In genomic region chr12:104171785-104172563, GRCh38 we compare ENCODE assay signal across 29 cellular contexts. TPM values are rescaled to one million over a fixed set of nuclear protein-coding genes. Genes with fewer than 3 reads are reported as not detected.
DNase-seq lines count a peak whose midpoint lies in the region; ATAC-seq and TF ChIP-seq lines count a peak whose summit lies in the region.
"Had no signal": no experiment of that assay in that cellular context is flagged by ENCODE, and none has a peak within 500 bp of the region (broad histone marks: within the 10 kb centered on the region; RNA-seq: fewer than 3 reads in every experiment).

No MANE protein-coding gene starts in this region.

- H3K36me3 ChIP-seq in upper lobe of right lung = no peaks in the 10 kb centered on the region
- H3K36me3 ChIP-seq: colonic mucosa had no signal

- H3K4me1 ChIP-seq in upper lobe of right lung (peaks cover under 1% of the 10 kb centered on the region), foreskin keratinocyte (no peaks in the 10 kb centered on the region)
- H3K4me1 ChIP-seq: colonic mucosa had no signal

- no peak overlapping the region for H3K4me3 ChIP-seq in upper lobe of right lung
- H3K4me3 ChIP-seq: colonic mucosa had no signal

- H3K4me3 Mint-ChIP-seq in activated CD4-positive, alpha-beta T cell treated with anti-CD3 and anti-CD28 coated beads, Interleukin-2, amount 10 ng/mL, durations not matched to agents 24 days and 14 days = no peak overlapping the region
- H3K4me3 Mint-ChIP-seq: activated CD4-positive, alpha-beta memory T cell treated with anti-CD3 and anti-CD28 coated beads for 36 hours; activated naive CD4-positive, alpha-beta T cell treated with anti-CD3 and anti-CD28 coated beads, Interleukin-2, amount 50 U/mL, for 24 hours; activated T-helper 17 cell treated with anti-CD3 and anti-CD28 coated beads, Interleukin-2, amount 50 U/mL, for 72 hours; CD4-positive, alpha-beta memory T cell; memory B cell had no signal

- TF ChIP-seq CTCF in upper lobe of right lung (IDR thresholded peaks at IDR 0.05) = no peak
- no peak for TF ChIP-seq CTCF in foreskin keratinocyte (conservative IDR thresholded peaks at IDR 0.05)

- peak; percentile 30 for ATAC-seq in upper lobe of right lung
- no peak for ATAC-seq in foreskin keratinocyte
- ATAC-seq: activated T-helper 17 cell treated with anti-CD3 and anti-CD28 coated beads, Interleukin-2, amount 50 U/mL, for 72 hours; sciatic nerve had no signal

- peaks cover 5% of the 10 kb centered on the region for H3K27me3 Mint-ChIP-seq in activated CD4-positive, alpha-beta T cell treated with anti-CD3 and anti-CD28 coated beads, Interleukin-2, amount 10 ng/mL, durations not matched to agents 24 days and 14 days
- H3K27me3 Mint-ChIP-seq: activated CD4-positive, alpha-beta memory T cell treated with anti-CD3 and anti-CD28 coated beads for 36 hours; activated naive CD4-positive, alpha-beta T cell treated with anti-CD3 and anti-CD28 coated beads, Interleukin-2, amount 50 U/mL, for 24 hours; activated T-helper 17 cell treated with anti-CD3 and anti-CD28 coated beads, Interleukin-2, amount 50 U/mL, for 72 hours; progenitor cell of endocrine pancreas had no signal

- H3K4me1 Mint-ChIP-seq in activated CD4-positive, alpha-beta T cell treated with anti-CD3 and anti-CD28 coated beads, Interleukin-2, amount 10 ng/mL, durations not matched to agents 24 days and 14 days = peaks cover 2% of the 10 kb centered on the region
- H3K4me1 Mint-ChIP-seq: activated naive CD4-positive, alpha-beta T cell treated with anti-CD3 and anti-CD28 coated beads, Interleukin-2, amount 50 U/mL, for 24 hours; activated T-helper 17 cell treated with anti-CD3 and anti-CD28 coated beads, Interleukin-2, amount 50 U/mL, for 72 hours; CD4-positive, alpha-beta memory T cell; memory B cell had no signal

- peak; percentile 38 for DNase-seq in activated CD8-positive, alpha-beta memory T cell treated with anti-CD3 and anti-CD28 coated beads, Interleukin-2, amount 50 U/mL, for 48 hours
- no peak for DNase-seq in activated CD8-positive, alpha-beta memory T cell treated with anti-CD3 and anti-CD28 coated beads for 24 hours
- DNase-seq in OCI-M1 (lab: John Stamatoyannopoulos, UW) (peak; percentile 35), iPS-NIHi7 (ENCODE audit: extremely low spot score) (peak; percentile 83), upper lobe of right lung (no peak), foreskin keratinocyte (no peak), NCI-H526 (lab: John Stamatoyannopoulos, UW) (no peak)
- no peak for DNase-seq in activated CD4-positive, alpha-beta T cell treated with anti-CD3 and anti-CD28 coated beads, Interleukin-2, amount 10 ng/mL, durations not matched to agents 24 days and 14 days
- DNase-seq: activated CD4-positive, alpha-beta memory T cell treated with anti-CD3 and anti-CD28 coated beads for 36 hours; activated CD4-positive, CD25-positive, alpha-beta regulatory T cell; CD4-positive, alpha-beta memory T cell; colonic mucosa; effector memory CD4-positive, alpha-beta T cell; erythroblast; GDM1; Karpas-422; left cardiac atrium; MV-4-11; NCI-H146; NCI-H510A treated with DMSO at 0.1 percent for 48 hours; SIG-M5; stimulated activated naive CD4-positive, alpha-beta T cell; T1000 had no signal

- no peak overlapping the region for H3K27ac Mint-ChIP-seq in activated CD4-positive, alpha-beta T cell treated with anti-CD3 and anti-CD28 coated beads, Interleukin-2, amount 10 ng/mL, durations not matched to agents 24 days and 14 days
- H3K27ac Mint-ChIP-seq: activated CD4-positive, alpha-beta memory T cell treated with anti-CD3 and anti-CD28 coated beads for 36 hours; activated naive CD4-positive, alpha-beta T cell treated with anti-CD3 and anti-CD28 coated beads, Interleukin-2, amount 50 U/mL, for 24 hours; activated T-helper 17 cell treated with anti-CD3 and anti-CD28 coated beads, Interleukin-2, amount 50 U/mL, for 72 hours; CD4-positive, alpha-beta memory T cell; memory B cell; progenitor cell of endocrine pancreas had no signal

- intact Hi-C loops in upper lobe of right lung (cut with DNase I) = no loop called here
- intact Hi-C loops in activated CD4-positive, alpha-beta T cell treated with anti-CD3 and anti-CD28 coated beads, Interleukin-2, amount 10 ng/mL, durations not matched to agents 24 days and 14 days (cut with micrococcal nuclease) = no loop called here

- H3K27ac ChIP-seq in upper lobe of right lung = no peak overlapping the region
- H3K27ac ChIP-seq in foreskin keratinocyte = no peak overlapping the region
- H3K27ac ChIP-seq: colonic mucosa, HL-60 had no signal

- peaks cover 3% of the 10 kb centered on the region for H3K9me3 Mint-ChIP-seq in activated CD4-positive, alpha-beta T cell treated with anti-CD3 and anti-CD28 coated beads, Interleukin-2, amount 10 ng/mL, durations not matched to agents 24 days and 14 days
- H3K9me3 Mint-ChIP-seq: activated CD4-positive, alpha-beta memory T cell treated with anti-CD3 and anti-CD28 coated beads for 36 hours; activated naive CD4-positive, alpha-beta T cell treated with anti-CD3 and anti-CD28 coated beads, Interleukin-2, amount 50 U/mL, for 24 hours; activated T-helper 17 cell treated with anti-CD3 and anti-CD28 coated beads, Interleukin-2, amount 50 U/mL, for 72 hours; CD4-positive, alpha-beta memory T cell; memory B cell had no signal

- H3K36me3 Mint-ChIP-seq in activated CD4-positive, alpha-beta T cell treated with anti-CD3 and anti-CD28 coated beads, Interleukin-2, amount 10 ng/mL, durations not matched to agents 24 days and 14 days (ENCODE audit: low read depth) = no peaks in the 10 kb centered on the region
- H3K36me3 Mint-ChIP-seq: activated CD4-positive, alpha-beta memory T cell treated with anti-CD3 and anti-CD28 coated beads for 36 hours; activated naive CD4-positive, alpha-beta T cell treated with anti-CD3 and anti-CD28 coated beads, Interleukin-2, amount 50 U/mL, for 24 hours; CD4-positive, alpha-beta memory T cell had no signal

- no peaks in the 10 kb centered on the region for H3K9me3 ChIP-seq in upper lobe of right lung
- H3K9me3 ChIP-seq: colonic mucosa had no signal

- H3K27me3 ChIP-seq in upper lobe of right lung = no peaks in the 10 kb centered on the region
- peaks cover 3% of the 10 kb centered on the region for H3K27me3 ChIP-seq in foreskin keratinocyte
- H3K27me3 ChIP-seq: colonic mucosa had no signal

RNA-seq across cellular contexts. Expression of gene NFYB, which starts 34.0 kb away (rescaled TPM):
- 37.7 TPM for total RNA-seq in upper lobe of right lung
- 25.7 and 26.5 TPM in 2 replicates for total RNA-seq in foreskin keratinocyte
- 13.5 and 17.4 TPM in 2 replicates for polyA plus RNA-seq in foreskin keratinocyte
- total RNA-seq in activated CD4-positive, alpha-beta T cell treated with anti-CD3 and anti-CD28 coated beads, Interleukin-2, amount 10 ng/mL, durations not matched to agents 24 days and 14 days = 25.4 and 28.6 TPM in 2 replicates

RNA-seq across cellular contexts. Expression of gene TXNRD1, which starts 43.6 kb away (rescaled TPM):
- total RNA-seq in upper lobe of right lung = 161 TPM
- 110 and 171 TPM in 2 replicates for total RNA-seq in foreskin keratinocyte
- 35.4 and 47.8 TPM in 2 replicates for polyA plus RNA-seq in foreskin keratinocyte
- 99.6 and 99.7 TPM in 2 replicates for total RNA-seq in activated CD4-positive, alpha-beta T cell treated with anti-CD3 and anti-CD28 coated beads, Interleukin-2, amount 10 ng/mL, durations not matched to agents 24 days and 14 days

Comparison
In these comparisons a context has a peak if more than half of its experiments do, and no peak if none do; other contexts are left out.
1. DNase-seq: peak in activated CD8-positive, alpha-beta memory T cell treated with anti-CD3 and anti-CD28 coated beads, Interleukin-2, amount 50 U/mL, for 48 hours (single experiment), OCI-M1 (single experiment) and iPS-NIHi7 (single experiment); none in activated CD8-positive, alpha-beta memory T cell treated with anti-CD3 and anti-CD28 coated beads for 24 hours (single experiment), upper lobe of right lung (single experiment), foreskin keratinocyte (0 of 2), NCI-H526 (0 of 2) and activated CD4-positive, alpha-beta T cell treated with anti-CD3 and anti-CD28 coated beads, Interleukin-2, amount 10 ng/mL, durations not matched to agents 24 days and 14 days (single experiment).